8 cellular contexts compared by ENCODE assay signal in genomic region chr11:15073361-15074205, GRCh38. TPM values are rescaled to one million over a fixed set of nuclear protein-coding genes. Genes with fewer than 3 reads are reported as not detected.
A peak's percentile ranks its signal among the peaks of the same experiment; 100 is the strongest.
DNase-seq lines count a peak whose midpoint lies in the region; ATAC-seq lines count a peak whose summit lies in the region.

A gene with protein sequence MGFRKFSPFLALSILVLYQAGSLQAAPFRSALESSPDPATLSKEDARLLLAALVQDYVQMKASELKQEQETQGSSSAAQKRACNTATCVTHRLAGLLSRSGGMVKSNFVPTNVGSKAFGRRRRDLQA (plus strand): TSS chr11:15073593. CDS start chr11:15074719, 1,126 bp downstream.

- H3K4me1 Mint-ChIP-seq in activated naive CD8-positive, alpha-beta T cell treated with anti-CD3 and anti-CD28 coated beads, Interleukin-2, amount 10 ng/mL, durations not matched to agents 7 days and 5 days: peaks cover 13% of the 10 kb centered on the region

- H3K27ac ChIP-seq in iPS-18a (ENCODE audit: low read length): no peak within 1 kb of the TSS

- H3K36me3 ChIP-seq in iPS-18a (ENCODE audit: control insufficient read depth, low read depth, low read length): no peaks in the 10 kb centered on the region

- H3K36me3 Mint-ChIP-seq in activated naive CD8-positive, alpha-beta T cell treated with anti-CD3 and anti-CD28 coated beads, Interleukin-2, amount 10 ng/mL, durations not matched to agents 7 days and 5 days: no peaks in the 10 kb centered on the region

- no peak for ATAC-seq in activated naive CD8-positive, alpha-beta T cell treated with anti-CD3 and anti-CD28 coated beads, Interleukin-2, amount 10 ng/mL, durations not matched to agents 7 days and 5 days (ENCODE audit: low read depth)
- no peak for ATAC-seq in HG02970 (IDR thresholded peaks at IDR 0.05; ENCODE audit: low FRiP score, unreplicated experiment)
- ATAC-seq in HG03378 (IDR thresholded peaks at IDR 0.05; ENCODE audit: unreplicated experiment): no peak

- POLR2A ChIA-PET in activated naive CD8-positive, alpha-beta T cell treated with anti-CD3 and anti-CD28 coated beads, Interleukin-2, amount 10 ng/mL, durations not matched to agents 7 days and 5 days (lab: Charles Lee): interaction anchor here (0.5 to 2.0 kb wide), 4 partner anchors 99 to 284 kb away, joined by 3 to 7 read pairs (median 4); no protein-coding TSS in a partner anchor

- H3K4me3 Mint-ChIP-seq in activated naive CD8-positive, alpha-beta T cell treated with anti-CD3 and anti-CD28 coated beads, Interleukin-2, amount 10 ng/mL, durations not matched to agents 7 days and 5 days: peak within 1 kb of the TSS; percentile 80

- H3K4me1 ChIP-seq in iPS-18a (ENCODE audit: control insufficient read depth, low read depth, low read length): peaks cover 3% of the 10 kb centered on the region

- peak within 1 kb of the TSS; percentile 67 for H3K4me3 ChIP-seq in iPS-18a (ENCODE audit: low read length)

- peaks cover 22% of the 10 kb centered on the region for H3K27me3 Mint-ChIP-seq in activated naive CD8-positive, alpha-beta T cell treated with anti-CD3 and anti-CD28 coated beads, Interleukin-2, amount 10 ng/mL, durations not matched to agents 7 days and 5 days

- DNase-seq in DMS53 (lab: John Stamatoyannopoulos, UW) (peak; percentile 87), NCI-H2227 treated with DMSO at 0.1 percent for 48 hours (lab: John Stamatoyannopoulos, UW) (peak; percentile 22), SW 1271 (lab: John Stamatoyannopoulos, UW) (no peak)
- DNase-seq in activated naive CD8-positive, alpha-beta T cell treated with anti-CD3 and anti-CD28 coated beads, Interleukin-2, amount 10 ng/mL, durations not matched to agents 7 days and 5 days: peak; percentile 49
- peak; percentile 23 to 31 for DNase-seq in stimulated activated CD4-positive, alpha-beta T cell treated with anti-CD3 and anti-CD28 coated beads, Interleukin-2, amount 100 ng/mL, for 48 hours

- H3K9ac ChIP-seq in iPS-18a (ENCODE audit: low read length): no peak within 1 kb of the TSS

- H3K27ac Mint-ChIP-seq in activated naive CD8-positive, alpha-beta T cell treated with anti-CD3 and anti-CD28 coated beads, Interleukin-2, amount 10 ng/mL, durations not matched to agents 7 days and 5 days: peak within 1 kb of the TSS; percentile 19

- H3K27me3 ChIP-seq in iPS-18a (ENCODE audit: control insufficient read depth, insufficient read depth, low read length): peaks cover 26% of the 10 kb centered on the region

- no peaks in the 10 kb centered on the region for H3K9me3 ChIP-seq in iPS-18a (ENCODE audit: control insufficient read depth, low read depth, low read length)

- peaks cover 7% of the 10 kb centered on the region for H3K9me3 Mint-ChIP-seq in activated naive CD8-positive, alpha-beta T cell treated with anti-CD3 and anti-CD28 coated beads, Interleukin-2, amount 10 ng/mL, durations not matched to agents 7 days and 5 days

RNA-seq across cellular contexts. Expression of the gene that starts here (rescaled TPM):
- 1 to 10 TPM in 1 of 2 experiments, under 1 TPM in 1; 1.00 to 1.3 TPM for total RNA-seq in activated naive CD8-positive, alpha-beta T cell treated with anti-CD3 and anti-CD28 coated beads, Interleukin-2, amount 10 ng/mL, durations not matched to agents 7 days and 5 days

Comparison
In these comparisons a context has a peak if more than half of its experiments do, and no peak if none do; other contexts are left out.
1. DNase-seq: peak in DMS53 (single experiment), NCI-H2227 treated with DMSO at 0.1 percent for 48 hours (single experiment), activated naive CD8-positive, alpha-beta T cell treated with anti-CD3 and anti-CD28 coated beads, Interleukin-2, amount 10 ng/mL, durations not matched to agents 7 days and 5 days (single experiment) and stimulated activated CD4-positive, alpha-beta T cell treated with anti-CD3 and anti-CD28 coated beads, Interleukin-2, amount 100 ng/mL, for 48 hours (2 of 2); none in SW 1271 (0 of 2).